ENCODE assay signal across 8 cellular contexts in the genomic region with DNA sequence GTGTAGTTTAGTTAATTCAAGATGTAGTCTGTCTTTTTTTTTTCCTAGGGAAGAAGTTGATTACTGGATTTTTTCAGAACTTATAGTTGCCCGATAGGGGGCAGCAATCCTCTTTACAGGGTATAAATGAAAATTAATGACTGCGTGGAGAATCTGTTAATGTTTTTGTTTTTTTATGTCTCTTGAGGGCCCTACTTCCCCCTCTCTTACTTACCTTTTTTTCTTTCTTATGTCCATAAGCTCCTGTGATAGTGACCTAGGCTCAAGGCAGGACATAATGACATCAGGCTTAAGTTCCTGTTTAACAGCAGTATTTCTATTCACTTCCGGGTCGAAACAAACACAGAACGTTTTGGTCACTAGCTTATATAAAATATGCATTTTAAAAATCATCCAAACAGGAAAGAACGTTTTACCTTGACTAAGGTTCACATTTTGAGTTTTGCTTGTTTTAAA. TPM values are rescaled to one million over a fixed set of nuclear protein-coding genes. Genes with fewer than 3 reads are reported as not detected.
DNase-seq lines count a peak whose midpoint lies in the region; ATAC-seq and TF ChIP-seq lines count a peak whose summit lies in the region.

No MANE protein-coding gene starts in this region.

- peak; percentile 85 for TF ChIP-seq CTCF in activated CD8-positive, alpha-beta T cell treated with anti-CD3 and anti-CD28 coated beads for 36 hours (IDR thresholded peaks at IDR 0.05)
- TF ChIP-seq CTCF in fibroblast of the aortic adventitia (IDR thresholded peaks at IDR 0.05; ENCODE audit: insufficient read depth, low read length) = peak; percentile 68

- H3K9me3 Mint-ChIP-seq in activated CD8-positive, alpha-beta T cell treated with anti-CD3 and anti-CD28 coated beads for 36 hours = no peaks in the 10 kb centered on the region

- H3K36me3 Mint-ChIP-seq in activated CD8-positive, alpha-beta T cell treated with anti-CD3 and anti-CD28 coated beads for 36 hours (ENCODE audit: low read depth) = peaks cover 40% of the 10 kb centered on the region

- peak overlapping the region; percentile 20 for H3K4me3 Mint-ChIP-seq in activated CD8-positive, alpha-beta T cell treated with anti-CD3 and anti-CD28 coated beads for 36 hours

- intact Hi-C loops in activated CD8-positive, alpha-beta T cell treated with anti-CD3 and anti-CD28 coated beads for 36 hours (cut with micrococcal nuclease) = no loop called here

- CTCF ChIA-PET in activated CD8-positive, alpha-beta T cell treated with anti-CD3 and anti-CD28 coated beads for 36 hours (lab: Charles Lee) = interaction anchor here (0.6 to 4.2 kb wide), 54 partner anchors 9 to 861 kb away, joined by 3 to 34 read pairs (median 3); partner anchors contain the start of genes CDC123 and NUDT5

- peak; percentile 20 to 62 for DNase-seq in stimulated activated CD4-positive, alpha-beta T cell treated with anti-CD3 and anti-CD28 coated beads, Interleukin-2, amount 100 ng/mL, for 24 hours
- no peak for DNase-seq in stimulated activated CD4-positive, alpha-beta T cell treated with anti-CD3 and anti-CD28 coated beads, Interleukin-4, amount 100 ng/mL, for 4 hours
- DNase-seq in NCI-H146 treated with DMSO at 0.1 percent for 48 hours (lab: John Stamatoyannopoulos, UW; ENCODE audit: unreplicated experiment) = peak; percentile 56
- DNase-seq in activated CD8-positive, alpha-beta T cell treated with anti-CD3 and anti-CD28 coated beads for 36 hours = peak; percentile 45
- peak; percentile 80 for DNase-seq in fibroblast of the aortic adventitia (ENCODE audit: low read depth)
- DNase-seq in pons (ENCODE audit: low spot score) = peak; percentile 62
- no peak for DNase-seq in NCI-H2029 (lab: John Stamatoyannopoulos, UW)

- H3K27me3 Mint-ChIP-seq in activated CD8-positive, alpha-beta T cell treated with anti-CD3 and anti-CD28 coated beads for 36 hours = no peaks in the 10 kb centered on the region

- peak overlapping the region; percentile 80 for H3K27ac Mint-ChIP-seq in activated CD8-positive, alpha-beta T cell treated with anti-CD3 and anti-CD28 coated beads for 36 hours

- peaks cover 12% of the 10 kb centered on the region for H3K4me1 Mint-ChIP-seq in activated CD8-positive, alpha-beta T cell treated with anti-CD3 and anti-CD28 coated beads for 36 hours (ENCODE audit: low read depth)

- no peak overlapping the region for H3K4me3 ChIP-seq in fibroblast of the aortic adventitia (ENCODE audit: low read depth, low read length)

- peak; percentile 37 for ATAC-seq in activated CD8-positive, alpha-beta T cell treated with anti-CD3 and anti-CD28 coated beads for 36 hours
- ATAC-seq in HG02973 (IDR thresholded peaks at IDR 0.05; ENCODE audit: unreplicated experiment) = no peak

- POLR2A ChIA-PET in activated CD8-positive, alpha-beta T cell treated with anti-CD3 and anti-CD28 coated beads for 36 hours (lab: Charles Lee) = interaction anchor here (0.7 to 1.2 kb wide), 3 partner anchors 12 to 445 kb away, joined by 3 read pairs; no protein-coding TSS in a partner anchor

RNA-seq across cellular contexts. Expression of gene CDC123, which starts 18.8 kb away (rescaled TPM):
- total RNA-seq in activated CD8-positive, alpha-beta T cell treated with anti-CD3 and anti-CD28 coated beads for 36 hours = 100 to 1,000 TPM; 123 to 125 TPM
- total RNA-seq in fibroblast of the aortic adventitia (ENCODE audit: low replicate concordance) = 60.2 and 93.0 TPM in 2 replicates

RNA-seq across cellular contexts. Expression of gene NUDT5, which starts 19.1 kb away (rescaled TPM):
- 10 to 100 TPM; 95.9 to 98.6 TPM for total RNA-seq in activated CD8-positive, alpha-beta T cell treated with anti-CD3 and anti-CD28 coated beads for 36 hours
- 28.5 and 63.9 TPM in 2 replicates for total RNA-seq in fibroblast of the aortic adventitia (ENCODE audit: low replicate concordance)

Comparison
In these comparisons a context has a peak if more than half of its experiments do, and no peak if none do; other contexts are left out.
1. DNase-seq: peak in stimulated activated CD4-positive, alpha-beta T cell treated with anti-CD3 and anti-CD28 coated beads, Interleukin-2, amount 100 ng/mL, for 24 hours (2 of 2), NCI-H146 treated with DMSO at 0.1 percent for 48 hours (single experiment), activated CD8-positive, alpha-beta T cell treated with anti-CD3 and anti-CD28 coated beads for 36 hours (single experiment), fibroblast of the aortic adventitia (single experiment) and pons (single experiment); none in stimulated activated CD4-positive, alpha-beta T cell treated with anti-CD3 and anti-CD28 coated beads, Interleukin-4, amount 100 ng/mL, for 4 hours (0 of 2) and NCI-H2029 (single experiment).